In the genomic region with DNA sequence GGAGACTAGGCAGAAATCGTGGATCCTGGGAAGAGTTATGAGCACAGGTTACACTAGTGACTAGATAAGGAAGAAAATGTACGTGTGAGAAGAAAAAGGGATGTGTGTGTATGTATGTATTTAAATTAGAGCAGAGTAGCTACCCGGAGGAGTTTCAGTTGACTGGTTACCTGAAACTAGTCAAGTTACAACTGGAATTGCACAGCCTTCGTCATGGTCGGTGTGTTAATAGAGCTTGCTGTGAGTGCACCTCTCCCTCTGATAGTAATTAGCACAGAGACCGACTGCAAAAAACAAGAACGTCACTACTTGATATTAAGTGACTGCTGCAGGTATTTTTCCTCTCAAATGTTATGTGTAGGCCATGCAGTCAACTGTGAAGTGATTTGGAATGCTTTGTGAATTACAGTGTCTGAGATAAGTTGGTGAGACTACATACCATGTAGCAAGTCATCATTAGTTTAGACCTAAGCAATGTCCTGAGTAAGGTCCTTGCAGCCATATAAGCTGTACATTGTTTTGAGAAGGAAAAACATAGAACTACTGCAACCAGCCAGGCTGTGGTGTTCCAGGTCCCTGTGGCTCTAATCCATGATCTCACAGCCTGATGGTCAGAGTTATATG, we compare ENCODE assay signal across 2 cellular contexts.
TF ChIP-seq lines count a peak whose summit lies in the region.

No MANE protein-coding gene starts in this region.

TF ChIP-seq in IMR-90, 13 proteins besides CTCF, POLR2A, EP300 and RAD21:
- TF ChIP-seq MAFK (IDR thresholded peaks at IDR 0.05; ENCODE audit: low read depth, low read length) (0 out of 2 replicates have a peak, but pooled peaks have one; percentile 14), SMC3 (IDR thresholded peaks at IDR 0.05; ENCODE audit: low read depth, low read length) (no peak), RCOR1 (IDR thresholded peaks at IDR 0.05; ENCODE audit: insufficient replicate concordance, low read length) (no peak), CHD1 (IDR thresholded peaks at IDR 0.05; ENCODE audit: low read depth, low read length) (no peak)
- TF ChIP-seq, protein P1, sequence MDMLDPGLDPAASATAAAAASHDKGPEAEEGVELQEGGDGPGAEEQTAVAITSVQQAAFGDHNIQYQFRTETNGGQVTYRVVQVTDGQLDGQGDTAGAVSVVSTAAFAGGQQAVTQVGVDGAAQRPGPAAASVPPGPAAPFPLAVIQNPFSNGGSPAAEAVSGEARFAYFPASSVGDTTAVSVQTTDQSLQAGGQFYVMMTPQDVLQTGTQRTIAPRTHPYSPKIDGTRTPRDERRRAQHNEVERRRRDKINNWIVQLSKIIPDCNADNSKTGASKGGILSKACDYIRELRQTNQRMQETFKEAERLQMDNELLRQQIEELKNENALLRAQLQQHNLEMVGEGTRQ (IDR thresholded peaks at IDR 0.05; ENCODE audit: low read depth, low read length) = no peak

TF ChIP-seq in K562, 482 proteins besides CTCF, POLR2A, EP300 and RAD21:
- TF ChIP-seq ZNF239 (CRISPR knock-in tag; IDR thresholded peaks at IDR 0.05) (peak; percentile 41; the same call in 1 of the 2 replicates), ZFP36 (IDR thresholded peaks at IDR 0.05; ENCODE audit: low read depth, low read length, partially characterized antibody) (no peak), ZC3H8 (IDR thresholded peaks at IDR 0.05) (no peak), SMAD4 (CRISPR knock-in tag; conservative IDR thresholded peaks at IDR 0.05) (no peak)
- TF ChIP-seq, protein P2, sequence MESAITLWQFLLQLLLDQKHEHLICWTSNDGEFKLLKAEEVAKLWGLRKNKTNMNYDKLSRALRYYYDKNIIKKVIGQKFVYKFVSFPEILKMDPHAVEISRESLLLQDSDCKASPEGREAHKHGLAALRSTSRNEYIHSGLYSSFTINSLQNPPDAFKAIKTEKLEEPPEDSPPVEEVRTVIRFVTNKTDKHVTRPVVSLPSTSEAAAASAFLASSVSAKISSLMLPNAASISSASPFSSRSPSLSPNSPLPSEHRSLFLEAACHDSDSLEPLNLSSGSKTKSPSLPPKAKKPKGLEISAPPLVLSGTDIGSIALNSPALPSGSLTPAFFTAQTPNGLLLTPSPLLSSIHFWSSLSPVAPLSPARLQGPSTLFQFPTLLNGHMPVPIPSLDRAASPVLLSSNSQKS (CRISPR knock-in tag; IDR thresholded peaks at IDR 0.05) = no peak
- TF ChIP-seq, protein P3, sequence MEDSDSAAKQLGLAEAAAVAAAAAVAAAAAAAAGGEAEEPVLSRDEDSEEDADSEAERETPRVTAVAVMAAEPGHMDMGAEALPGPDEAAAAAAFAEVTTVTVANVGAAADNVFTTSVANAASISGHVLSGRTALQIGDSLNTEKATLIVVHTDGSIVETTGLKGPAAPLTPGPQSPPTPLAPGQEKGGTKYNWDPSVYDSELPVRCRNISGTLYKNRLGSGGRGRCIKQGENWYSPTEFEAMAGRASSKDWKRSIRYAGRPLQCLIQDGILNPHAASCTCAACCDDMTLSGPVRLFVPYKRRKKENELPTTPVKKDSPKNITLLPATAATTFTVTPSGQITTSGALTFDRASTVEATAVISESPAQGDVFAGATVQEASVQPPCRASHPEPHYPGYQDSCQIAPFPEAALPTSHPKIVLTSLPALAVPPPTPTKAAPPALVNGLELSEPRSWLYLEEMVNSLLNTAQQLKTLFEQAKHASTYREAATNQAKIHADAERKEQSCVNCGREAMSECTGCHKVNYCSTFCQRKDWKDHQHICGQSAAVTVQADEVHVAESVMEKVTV (CRISPR knock-in tag; IDR thresholded peaks at IDR 0.05) = no peak
- TF ChIP-seq, protein P4, sequence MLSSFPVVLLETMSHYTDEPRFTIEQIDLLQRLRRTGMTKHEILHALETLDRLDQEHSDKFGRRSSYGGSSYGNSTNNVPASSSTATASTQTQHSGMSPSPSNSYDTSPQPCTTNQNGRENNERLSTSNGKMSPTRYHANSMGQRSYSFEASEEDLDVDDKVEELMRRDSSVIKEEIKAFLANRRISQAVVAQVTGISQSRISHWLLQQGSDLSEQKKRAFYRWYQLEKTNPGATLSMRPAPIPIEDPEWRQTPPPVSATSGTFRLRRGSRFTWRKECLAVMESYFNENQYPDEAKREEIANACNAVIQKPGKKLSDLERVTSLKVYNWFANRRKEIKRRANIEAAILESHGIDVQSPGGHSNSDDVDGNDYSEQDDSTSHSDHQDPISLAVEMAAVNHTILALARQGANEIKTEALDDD (IDR thresholded peaks at IDR 0.05) = 0 out of 2 replicates have a peak, but pooled peaks have one; percentile 32
